In the genomic region with DNA sequence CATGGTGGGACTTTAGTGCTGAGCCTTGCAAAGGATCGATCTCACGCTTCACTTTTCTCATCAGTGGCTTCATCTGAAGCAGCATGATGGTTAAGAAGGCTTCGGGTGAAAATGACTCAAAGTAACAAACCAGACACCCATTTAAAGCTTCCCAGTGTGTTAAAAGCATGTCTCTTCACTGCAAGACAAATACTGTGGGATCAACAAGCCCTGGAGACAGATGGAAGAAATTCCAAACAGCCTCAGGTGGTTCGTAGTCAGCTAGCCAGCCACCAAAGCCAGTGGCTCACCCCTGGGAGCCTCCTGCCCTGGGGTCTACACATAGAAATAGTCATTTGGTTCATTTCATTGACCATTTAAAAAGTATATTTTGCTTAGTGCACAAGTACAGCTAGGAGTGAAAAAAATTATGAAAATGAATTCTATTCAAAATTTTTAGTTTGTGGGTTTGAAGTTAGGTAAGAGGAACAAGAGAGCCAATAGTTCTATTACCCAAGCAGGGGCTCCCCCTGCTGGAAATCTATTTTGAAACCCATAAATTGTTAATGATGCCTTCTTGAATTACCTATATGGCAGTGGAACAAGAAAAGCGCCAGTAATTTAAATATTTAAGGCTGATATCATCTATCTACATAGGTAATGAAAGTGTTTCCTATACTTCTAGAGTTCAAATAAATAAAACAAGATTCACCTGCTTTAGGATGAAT, we compare ENCODE assay signal across 8 cellular contexts. TPM values are rescaled to one million over a fixed set of nuclear protein-coding genes. Genes with fewer than 3 reads are reported as not detected.
DNase-seq lines count a peak whose midpoint lies in the region; ATAC-seq and TF ChIP-seq lines count a peak whose summit lies in the region.

No MANE protein-coding gene starts in this region.

- H3K36me3 ChIP-seq in PC-3 (ENCODE audit: low read depth, low read length) = no peaks in the 10 kb centered on the region

- CTCF ChIA-PET in PC-3 (lab: Charles Lee) = no interaction called here

- no peaks in the 10 kb centered on the region for H3K9me2 ChIP-seq in PC-3 (replicated peaks; ENCODE audit: low read length)

- TF ChIP-seq CTCF in GM12872 (IDR thresholded peaks at IDR 0.05; ENCODE audit: insufficient read depth, low read depth, low read length) = peak; percentile 26; the same call in 1 of the 3 replicates
- peak; percentile 72 for TF ChIP-seq CTCF in PC-3 (conservative IDR thresholded peaks at IDR 0.05; ENCODE audit: low read depth, low read length)
- peak; percentile 32 for TF ChIP-seq CTCF in foreskin fibroblast (IDR thresholded peaks at IDR 0.05; ENCODE audit: low read depth, low read length)

- H3K79me2 ChIP-seq in PC-3 (ENCODE audit: low read length) = no peaks in the 10 kb centered on the region

- no TSS peak for BruUV-seq in PC-3 (replicated peaks; lab: Mats Ljungman, UMichigan)

- H3K4me3 ChIP-seq in PC-3 (ENCODE audit: low read length) = no peak overlapping the region
- no peak overlapping the region for H3K4me3 ChIP-seq in foreskin fibroblast (ENCODE audit: low read depth in 1 of 2, low read length in 2 of 2)

- intact Hi-C loops in PC-3 (cut with micrococcal nuclease) = no loop called here

- no peaks in the 10 kb centered on the region for H3K9me3 ChIP-seq in PC-3 (ENCODE audit: low read length)

- DNase-seq in A172 (ENCODE audit: low spot score) = peak; percentile 17
- peak; percentile 65 for DNase-seq in PC-3
- DNase-seq in foreskin fibroblast = peak in 1 of 2 donors; percentile 57
- DNase-seq in stimulated activated CD4-positive, alpha-beta T cell treated with anti-CD3 and anti-CD28 coated beads, Interleukin-4, amount 100 ng/mL, for 24 hours = no peak
- DNase-seq in NCI-H2081 (lab: John Stamatoyannopoulos, UW) = no peak

- H4K20me1 ChIP-seq in PC-3 (ENCODE audit: low read length) = no peaks in the 10 kb centered on the region

- POLR2A ChIA-PET in PC-3 (lab: Charles Lee; ENCODE audit: unreplicated experiment) = no interaction called here

- H3K27ac ChIP-seq in PC-3 (ENCODE audit: low read length) = no peak overlapping the region

- H3K4me2 ChIP-seq in PC-3 (ENCODE audit: low read length) = no peak overlapping the region

- H3K27me3 ChIP-seq in PC-3 (ENCODE audit: low read length) = peaks cover 55% of the 10 kb centered on the region

- no peak overlapping the region for H3K9ac ChIP-seq in PC-3 (ENCODE audit: low read length)

- no peaks in the 10 kb centered on the region for H3F3A ChIP-seq in PC-3 (ENCODE audit: low read length, unreplicated experiment)

- ATAC-seq in PC-3 (no peak), HG02798 (IDR thresholded peaks at IDR 0.05; ENCODE audit: poor library complexity, unreplicated experiment) (no peak), HG03565 (IDR thresholded peaks at IDR 0.05; ENCODE audit: unreplicated experiment) (no peak)

- no peaks in the 10 kb centered on the region for H3K4me1 ChIP-seq in PC-3 (ENCODE audit: insufficient read depth, low read length)

- no peak overlapping the region for H2AFZ ChIP-seq in PC-3 (ENCODE audit: low read length)

RNA-seq across cellular contexts. Expression of gene PMP22, which starts 51.6 kb away (rescaled TPM):
- total RNA-seq in A172 (2014; rRNA removed; shearing (Covaris generic)) = 45.4 and 53.0 TPM in 2 replicates
- total RNA-seq in PC-3 (2014; rRNA removed) = 51.0 and 51.1 TPM in 2 replicates

Comparison
In these comparisons a context has a peak if more than half of its experiments do, and no peak if none do; other contexts are left out.
1. DNase-seq: peak in A172 (single experiment) and PC-3 (single experiment); none in stimulated activated CD4-positive, alpha-beta T cell treated with anti-CD3 and anti-CD28 coated beads, Interleukin-4, amount 100 ng/mL, for 24 hours (single experiment) and NCI-H2081 (0 of 2).
2. Peak in every context shown above with its lines, with median percentiles within 50 percentile points of each other: CTCF ChIP-seq.